Comparison of ENCODE assay signal across 8 cellular contexts in the genomic region with DNA sequence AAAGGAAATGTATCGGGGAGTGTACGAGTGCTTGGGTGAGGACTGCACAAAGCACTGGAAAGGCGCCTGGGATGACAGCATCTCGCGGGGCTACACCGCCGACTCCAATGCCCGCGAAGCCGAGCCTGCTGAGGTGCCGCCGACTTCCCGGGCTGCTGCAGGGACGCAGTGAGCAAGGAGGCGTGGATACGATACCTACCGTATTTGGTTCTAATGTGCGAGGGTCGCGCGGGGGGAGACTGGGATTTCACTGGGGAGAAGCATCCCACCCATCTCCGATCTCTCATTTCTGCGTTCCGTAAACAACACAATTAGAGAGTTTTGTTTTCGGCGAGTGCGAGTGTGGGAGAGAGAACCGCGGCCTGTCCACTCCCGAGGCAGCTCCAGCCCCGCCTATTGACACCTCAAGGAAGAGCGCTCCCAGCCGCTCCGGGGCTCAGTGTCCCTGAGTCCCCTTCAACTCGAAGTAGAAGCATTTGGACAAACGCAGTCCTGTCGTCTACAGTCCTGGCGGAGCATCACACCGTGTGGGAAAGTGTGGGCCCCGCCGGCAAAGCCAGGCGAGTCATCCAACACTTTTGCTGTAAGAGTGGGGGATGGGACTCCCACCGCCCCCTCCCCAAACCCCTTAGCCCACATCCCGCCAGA. TPM values are rescaled to one million over a fixed set of nuclear protein-coding genes. Genes with fewer than 3 reads are reported as not detected.
A peak's percentile ranks its signal among the peaks of the same experiment; 100 is the strongest.
DNase-seq lines count a peak whose midpoint lies in the region; ATAC-seq and TF ChIP-seq lines count a peak whose summit lies in the region.

No MANE protein-coding gene starts in this region.

- 0% methylated on average over 44 of the region's 44 CpGs for WGBS in ectodermal cell, 2 experiments
- 0 to 1% methylated on average over 19 to 24 of the region's 44 CpGs for WGBS in mesodermal cell (ENCODE audit: insufficient coverage in 2 of 2), 2 experiments

- no peak for TF ChIP-seq POLR2A in vagina (IDR thresholded peaks at IDR 0.05)

- intact Hi-C loops in vagina (cut with DNase I) = loop anchor here (2.0 to 10.0 kb wide), 2 partner anchors 103 to 513 kb away; partner anchors contain the start of genes ACTRT3 and TERC

- H3K9me3 ChIP-seq in RWPE2 (ENCODE audit: severe bottlenecking) (no peaks in the 10 kb centered on the region), ectodermal cell (ENCODE audit: control insufficient read depth, low read length) (no peaks in the 10 kb centered on the region), mesodermal cell (ENCODE audit: control insufficient read depth, low read length) (no peaks in the 10 kb centered on the region), vagina (no peaks in the 10 kb centered on the region)

- H3K27me3 ChIP-seq in RWPE2 (ENCODE audit: insufficient read depth, poor library complexity, severe bottlenecking) (no peaks in the 10 kb centered on the region), ectodermal cell (ENCODE audit: control insufficient read depth, insufficient read depth, low read length, poor library complexity, severe bottlenecking) (peaks cover 91% of the 10 kb centered on the region), vagina (no peaks in the 10 kb centered on the region)

- ATAC-seq in GM18520 (IDR thresholded peaks at IDR 0.05; ENCODE audit: unreplicated experiment) (peak; percentile 9), HG03196 (IDR thresholded peaks at IDR 0.05; ENCODE audit: unreplicated experiment) (peak; percentile 4), RWPE2 (ENCODE audit: low read depth) (peak; percentile 29)

- peak; percentile 83 for DNase-seq in AG08396 (ENCODE audit: low spot score)
- no peak for DNase-seq in RWPE2 (ENCODE audit: low spot score)
- no peak for DNase-seq in vagina (ENCODE audit: extremely low spot score in 2 of 2)
- no peak for DNase-seq in GOT3 (lab: John Stamatoyannopoulos, UW)

- H3K36me3 ChIP-seq in RWPE2 (ENCODE audit: low read depth) (no peaks in the 10 kb centered on the region), ectodermal cell (ENCODE audit: control insufficient read depth, insufficient read depth, low read length) (no peaks in the 10 kb centered on the region), mesodermal cell (ENCODE audit: control insufficient read depth, insufficient read depth, low read length) (no peaks in the 10 kb centered on the region), vagina (no peaks in the 10 kb centered on the region)

- TF ChIP-seq CTCF in RWPE2 (IDR thresholded peaks at IDR 0.05; ENCODE audit: poor library complexity, severe bottlenecking) (no peak), vagina (IDR thresholded peaks at IDR 0.05) (no peak)

- H3K4me3 ChIP-seq in RWPE2 (ENCODE audit: severe bottlenecking) (peak overlapping the region; percentile 69), ectodermal cell (ENCODE audit: insufficient read depth, low read depth, low read length) (peak overlapping the region; percentile 74), mesodermal cell (ENCODE audit: extremely low read depth, insufficient read depth, low read length, poor library complexity, severe bottlenecking) (peak overlapping the region; percentile 59), vagina (peak overlapping the region; percentile 61 to 70)

- H3K27ac ChIP-seq in RWPE2 (ENCODE audit: poor library complexity, severe bottlenecking) = peak overlapping the region; percentile 16
- no peak overlapping the region for H3K27ac ChIP-seq in ectodermal cell (ENCODE audit: insufficient read depth, low read depth, low read length, poor library complexity, severe bottlenecking)
- peak overlapping the region; percentile 69 for H3K27ac ChIP-seq in mesodermal cell (ENCODE audit: low read depth, low read length, severe bottlenecking)
- H3K27ac ChIP-seq in vagina = peak overlapping the region; percentile 80

- H3K4me1 ChIP-seq in RWPE2 (ENCODE audit: insufficient read depth, poor library complexity, severe bottlenecking) (no peaks in the 10 kb centered on the region), ectodermal cell (ENCODE audit: control insufficient read depth, insufficient read depth, low read length) (peaks cover 48% of the 10 kb centered on the region), mesodermal cell (ENCODE audit: control insufficient read depth, insufficient read depth, low read length, poor library complexity, severe bottlenecking) (peaks cover 3% of the 10 kb centered on the region), vagina (peaks cover 30% of the 10 kb centered on the region)

RNA-seq across cellular contexts. Expression of gene MECOM, which starts 1.8 kb away (rescaled TPM):
- polyA plus RNA-seq in ectodermal cell (2013, experiment 1 of 4) = 2.9 TPM
- polyA plus RNA-seq in ectodermal cell (2013, experiment 2 of 4) = 4.9 TPM
- 2.7 TPM for polyA plus RNA-seq in ectodermal cell (2013, experiment 3 of 4)
- polyA plus RNA-seq in ectodermal cell (2013, experiment 4 of 4) = 4.1 TPM
- 37.7 TPM for polyA plus RNA-seq in mesodermal cell (2013, experiment 1 of 2)
- 28.3 TPM for polyA plus RNA-seq in mesodermal cell (2013, experiment 2 of 2)
- 16.0 TPM for total RNA-seq in vagina
